12 cellular contexts compared by ENCODE assay signal in the genomic region with DNA sequence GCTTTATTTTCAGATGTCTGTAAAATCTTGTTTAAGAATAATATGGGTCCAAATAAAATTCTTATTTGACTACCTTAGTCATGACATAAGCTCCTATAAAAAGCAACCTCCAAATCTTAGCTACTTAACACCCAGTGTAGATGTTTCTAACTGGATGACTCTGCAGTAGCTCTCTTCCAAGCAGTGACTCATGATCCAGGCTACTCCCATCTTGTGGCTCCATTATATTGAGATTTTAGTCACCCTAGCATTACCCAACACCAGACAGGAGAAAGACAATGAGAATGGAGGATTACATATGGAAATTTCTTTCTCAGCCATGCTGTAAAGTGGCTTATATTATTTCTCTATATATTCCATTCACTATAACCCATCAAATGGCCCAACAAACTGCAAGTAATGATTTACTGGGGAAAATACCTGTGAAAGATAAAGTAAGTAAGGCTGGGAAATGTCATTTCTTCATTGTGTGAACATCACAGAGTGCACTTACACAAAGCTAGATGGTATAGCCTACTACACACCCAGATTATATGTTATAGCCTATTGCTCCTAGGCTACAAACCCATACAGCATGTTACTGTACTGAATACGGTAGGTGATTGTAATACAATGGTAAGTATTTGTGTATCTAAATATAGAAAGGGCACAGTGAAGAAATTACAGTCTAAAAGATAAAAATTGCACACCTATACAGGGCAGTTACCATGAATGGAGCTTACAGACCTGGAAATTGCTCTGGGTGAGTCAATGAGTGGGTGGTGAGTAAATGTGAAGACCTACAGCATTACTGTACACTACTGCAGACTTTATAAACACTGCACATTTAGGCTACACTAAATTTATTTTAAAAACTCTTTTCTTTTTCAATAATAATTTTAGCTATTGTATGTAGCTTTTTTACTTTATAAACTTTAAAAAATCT.
DNase-seq lines count a peak whose midpoint lies in the region; ATAC-seq and TF ChIP-seq lines count a peak whose summit lies in the region.
"Had no signal": no experiment of that assay in that cellular context is flagged by ENCODE, and none has a peak within 500 bp of the region (broad histone marks: within the 10 kb centered on the region; RNA-seq: fewer than 3 reads in every experiment).

No MANE protein-coding gene starts in this region.

- in situ Hi-C loops in astrocyte of the spinal cord (cut with HindIII; ENCODE audit: low sequenced_read_pairs), result no loop called here

- no peak for TF ChIP-seq CTCF in astrocyte of the spinal cord (IDR thresholded peaks at IDR 0.05; ENCODE audit: low read depth, low read length)

- no peak overlapping the region for H3K4me3 ChIP-seq in astrocyte of the spinal cord (ENCODE audit: low read depth, low read length)

- intact Hi-C loops in left colon (cut with DNase I, micrococcal nuclease), result no loop called here

- ATAC-seq in left colon (peak; percentile 84), HG03196 (IDR thresholded peaks at IDR 0.05; ENCODE audit: unreplicated experiment) (no peak)
- ATAC-seq: activated CD8-positive, alpha-beta memory T cell treated with anti-CD3 and anti-CD28 coated beads, Interleukin-2, amount 10 ng/mL, durations not matched to agents 7 days and 5 days; effector memory CD8-positive, alpha-beta T cell had no signal

- peak; percentile 56 for DNase-seq in AG08395 (ENCODE audit: low spot score)
- DNase-seq in HCEC 1CT, result peak; percentile 92
- DNase-seq in astrocyte of the spinal cord (ENCODE audit: low read depth, low spot score), result peak; percentile 72
- DNase-seq in left colon, result no peak
- DNase-seq in AML-193 (lab: John Stamatoyannopoulos, UW), result no peak
- no peak for DNase-seq in NCI-H446 (lab: John Stamatoyannopoulos, UW)
- DNase-seq in amygdala (lab: John Stamatoyannopoulos, UW), result no peak
- DNase-seq: activated CD8-positive, alpha-beta memory T cell treated with anti-CD3 and anti-CD28 coated beads, Interleukin-2, amount 10 ng/mL, durations not matched to agents 7 days and 5 days; effector memory CD8-positive, alpha-beta T cell; NCI-H524; RPMI8226 had no signal

Comparison
In these comparisons a context has a peak if more than half of its experiments do, and no peak if none do; other contexts are left out.
1. DNase-seq: peak in AG08395 (single experiment), HCEC 1CT (single experiment) and astrocyte of the spinal cord (single experiment); none in left colon (0 of 2), AML-193 (0 of 2), NCI-H446 (0 of 2) and amygdala (0 of 56).